In the genomic region with DNA sequence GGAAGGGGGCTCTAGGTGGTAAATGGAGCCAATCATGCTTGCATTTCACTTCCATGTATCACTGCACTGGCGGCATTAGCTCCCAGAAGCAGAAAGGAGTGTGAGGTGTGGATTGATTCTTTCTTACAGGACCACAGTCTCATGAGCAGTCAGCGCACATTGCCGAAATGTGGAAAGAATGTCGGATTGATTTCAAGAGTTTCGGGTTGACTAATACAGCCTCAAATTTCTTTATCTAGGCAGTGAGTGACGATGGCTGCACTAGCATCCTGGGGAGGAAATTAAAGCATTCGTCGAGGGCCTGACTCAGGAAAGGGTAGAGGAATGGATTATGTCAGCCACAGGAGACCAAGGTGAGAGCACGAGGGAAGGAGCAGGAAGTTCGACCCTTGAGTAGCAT, we compare ENCODE assay signal across 21 cellular contexts.
"Had no signal": no experiment of that assay in that cellular context is flagged by ENCODE, and none has a peak within 500 bp of the region (broad histone marks: within the 10 kb centered on the region; RNA-seq: fewer than 3 reads in every experiment).

No MANE protein-coding gene starts in this region.

- H3K9me3 ChIP-seq: body of pancreas, left ventricle myocardium inferior, sigmoid colon, stomach, suprapubic skin, transverse colon, uterus had no signal

- H3K4me3 Mint-ChIP-seq: naive thymus-derived CD4-positive, alpha-beta T cell had no signal

- H3K36me3 Mint-ChIP-seq: naive thymus-derived CD4-positive, alpha-beta T cell had no signal

- H3K36me3 ChIP-seq: left ventricle myocardium inferior, sigmoid colon, stomach, suprapubic skin, transverse colon, uterus had no signal

- H3K4me3 ChIP-seq: body of pancreas, left ventricle myocardium inferior, sigmoid colon, stomach, suprapubic skin, transverse colon, uterus had no signal

- FAIRE-seq: frontal cortex had no signal

- ATAC-seq: body of pancreas; naive thymus-derived CD4-positive, alpha-beta T cell had no signal

- H3K27ac Mint-ChIP-seq: naive thymus-derived CD4-positive, alpha-beta T cell; progenitor cell of endocrine pancreas had no signal

- DNase-seq: activated CD4-positive, alpha-beta T cell treated with anti-CD3 and anti-CD28 coated beads for 1 hour; activated CD8-positive, alpha-beta memory T cell treated with anti-CD3 and anti-CD28 coated beads, Interleukin-2, amount 50 U/mL, for 48 hours; activated effector memory CD4-positive, alpha-beta T cell treated with anti-CD3 and anti-CD28 coated beads, Interleukin-2, amount 50 U/mL, for 16 hours; activated naive CD4-positive, alpha-beta T cell treated with anti-CD3 and anti-CD28 coated beads, Interleukin-2, amount 50 U/mL, for 16 hours; anterior cingulate cortex; body of pancreas; effector CD4-positive, alpha-beta T cell; erythroblast; hippocampal formation; kidney glomerular epithelial cell; left ventricle myocardium inferior; naive thymus-derived CD4-positive, alpha-beta T cell; retina; sigmoid colon; stomach; T-helper 9 cell; transverse colon; uterus had no signal

- H3K4me1 ChIP-seq: body of pancreas, left ventricle myocardium inferior, sigmoid colon, stomach, suprapubic skin, transverse colon, uterus had no signal

- H3K27ac ChIP-seq: body of pancreas, left ventricle myocardium inferior, sigmoid colon, stomach, suprapubic skin, transverse colon, uterus had no signal

- H3K27me3 ChIP-seq: body of pancreas, sigmoid colon, stomach, suprapubic skin, transverse colon, uterus had no signal
